In genomic region chr12:26523708-26524150, GRCh38 we compare ENCODE assay signal across 9 cellular contexts.
DNase-seq lines count a peak whose midpoint lies in the region; ATAC-seq and TF ChIP-seq lines count a peak whose summit lies in the region.
"Had no signal": no experiment of that assay in that cellular context is flagged by ENCODE, and none has a peak within 500 bp of the region (broad histone marks: within the 10 kb centered on the region; RNA-seq: fewer than 3 reads in every experiment).

No MANE protein-coding gene starts in this region.

- BruUV-seq in A673 (replicated peaks; lab: Mats Ljungman, UMichigan): no TSS peak

- ATAC-seq in lung (ENCODE audit: insufficient read depth, low FRiP score): peak; percentile 91
- ATAC-seq in HG02678 (IDR thresholded peaks at IDR 0.05; ENCODE audit: unreplicated experiment): no peak
- ATAC-seq in HG03439 (IDR thresholded peaks at IDR 0.05; ENCODE audit: unreplicated experiment): no peak
- no peak for ATAC-seq in GM18873 (IDR thresholded peaks at IDR 0.05; ENCODE audit: low FRiP score, unreplicated experiment)
- ATAC-seq: T-cell had no signal

- 23 to 43% methylated on average over 9 of the region's 9 CpGs for WGBS in lung, 2 donors
- WGBS in urinary bladder: 19% methylated on average over 9 of the region's 9 CpGs

- no peak for TF ChIP-seq CTCF in A673 (conservative IDR thresholded peaks at IDR 0.05; ENCODE audit: low read depth, low read length)
- TF ChIP-seq CTCF in coronary artery (IDR thresholded peaks at IDR 0.05): no peak
- no peak for TF ChIP-seq CTCF in lung (IDR thresholded peaks at IDR 0.05; ENCODE audit: control extremely low read depth, extremely low read depth)

- no peaks in the 10 kb centered on the region for H3K27me3 ChIP-seq in A673 (replicated peaks; ENCODE audit: insufficient read depth, low read depth, low read length, poor library complexity)
- H3K27me3 ChIP-seq in lung (ENCODE audit: control insufficient read depth, insufficient read depth): no peaks in the 10 kb centered on the region

- intact Hi-C loops in A673 (cut with micrococcal nuclease; ENCODE audit: unreplicated experiment): loop anchor here (5.0 kb wide), 1 partner anchor 401 kb away; no protein-coding TSS in a partner anchor

- DNase-seq in A673 (ENCODE audit: low spot score): peak; percentile 96
- peak; percentile 94 for DNase-seq in NCI-H2029 (lab: John Stamatoyannopoulos, UW)
- DNase-seq in coronary artery (ENCODE audit: low spot score): peak; percentile 91
- DNase-seq in lung (ENCODE audit: low spot score): peak; percentile 91

- H3K36me3 ChIP-seq in A673 (ENCODE audit: insufficient read depth, low read length, poor library complexity, severe bottlenecking): no peaks in the 10 kb centered on the region
- no peaks in the 10 kb centered on the region for H3K36me3 ChIP-seq in lung (ENCODE audit: control insufficient read depth in 2 of 2, insufficient read depth in 2 of 2, low read length in 2 of 2)
- H3K36me3 ChIP-seq in urinary bladder (ENCODE audit: insufficient read depth): no peaks in the 10 kb centered on the region

- H3K9me3 ChIP-seq in A673 (ENCODE audit: low read depth, low read length, poor library complexity, severe bottlenecking) (peaks cover 8% of the 10 kb centered on the region), lung (ENCODE audit: control insufficient read depth in 2 of 2, insufficient read depth in 1 of 2, low read length in 1 of 2) (peaks cover 3 to 6% of the 10 kb centered on the region in 2 donors)

- H3K4me3 ChIP-seq in A673 (ENCODE audit: low read depth, low read length, poor library complexity, severe bottlenecking) (no peak overlapping the region), coronary artery (no peak overlapping the region), lung (no peak overlapping the region), urinary bladder (ENCODE audit: low read depth, low read length) (no peak overlapping the region)

- POLR2A ChIA-PET in A673 (lab: Charles Lee; ENCODE audit: low non-redundant PET): interaction anchor here (0.5 kb wide), 1 partner anchor 45 kb away, joined by 3 read pairs; no protein-coding TSS in a partner anchor

- no peak overlapping the region for H3K27ac ChIP-seq in A673 (ENCODE audit: low read depth, low read length, poor library complexity, severe bottlenecking)
- no peak overlapping the region for H3K27ac ChIP-seq in coronary artery
- peak overlapping the region in 1 of 2 donors; percentile 27 for H3K27ac ChIP-seq in lung (ENCODE audit: low read depth in 1 of 2, low read length in 1 of 2)
- H3K27ac ChIP-seq in urinary bladder (ENCODE audit: low read depth): peak overlapping the region; percentile 5

- CTCF ChIA-PET in A673 (lab: Charles Lee): interaction anchor here (0.5 to 0.6 kb wide), 2 partner anchors 18 to 73 kb away, joined by 3 read pairs; no protein-coding TSS in a partner anchor

- H3K4me1 ChIP-seq in A673 (ENCODE audit: insufficient read depth, low read length, poor library complexity, severe bottlenecking) (peaks cover 31% of the 10 kb centered on the region), lung (ENCODE audit: control insufficient read depth in 2 of 2, insufficient read depth in 2 of 2, low read length in 2 of 2) (no peaks in the 10 kb centered on the region), urinary bladder (ENCODE audit: insufficient read depth) (no peaks in the 10 kb centered on the region)
